18 cellular contexts compared by ENCODE assay signal in genomic region chr3:29577250-29577649, GRCh38.
A peak's percentile ranks its signal among the peaks of the same experiment; 100 is the strongest.
DNase-seq lines count a peak whose midpoint lies in the region; ATAC-seq and TF ChIP-seq lines count a peak whose summit lies in the region.
"Had no signal": no experiment of that assay in that cellular context is flagged by ENCODE, and none has a peak within 500 bp of the region (broad histone marks: within the 10 kb centered on the region; RNA-seq: fewer than 3 reads in every experiment).

No MANE protein-coding gene starts in this region.

- no peaks in the 10 kb centered on the region for H4K20me1 ChIP-seq in H9 (ENCODE audit: control insufficient read depth, insufficient read depth, insufficient read length)

- WGBS in H9 (ENCODE audit: extremely low coverage, insufficient read length, low lambda C conversion rate): no CpG with 5 or more reads among the region's 2 CpGs
- WGBS in adrenal gland, 4 donors: 83 to 93% (median 84%) methylated on average over 2 of the region's 2 CpGs; no CpG with 5 or more reads in 1 of the 4 donors
- WGBS in heart right ventricle, 2 donors: 67 to 74% methylated on average over 2 of the region's 2 CpGs
- 95% methylated on average over 2 of the region's 2 CpGs for WGBS in mesenchymal stem cell

- H2BK120ac ChIP-seq in H9 (ENCODE audit: low read depth, low read length, poor library complexity, severe bottlenecking): no peak overlapping the region
- H2BK120ac ChIP-seq in mesenchymal stem cell (ENCODE audit: low read depth, low read length): no peak overlapping the region

- H3K79me1 ChIP-seq in H9 (ENCODE audit: insufficient read depth, low read depth, low read length, poor library complexity, severe bottlenecking): no peaks in the 10 kb centered on the region
- peaks cover 25% of the 10 kb centered on the region for H3K79me1 ChIP-seq in mesenchymal stem cell (replicated peaks; ENCODE audit: low read length, poor library complexity, severe bottlenecking)

- no peaks in the 10 kb centered on the region; a peak in 1 of 5 replicates for H3K9me3 Mint-ChIP-seq in H9

- no peak overlapping the region for H2AK5ac ChIP-seq in H9 (ENCODE audit: insufficient read length, low read length)
- no peak overlapping the region for H2AK5ac ChIP-seq in mesenchymal stem cell (ENCODE audit: low read length, severe bottlenecking)

- H3K27me3 ChIP-seq in H9 (ENCODE audit: insufficient read depth, low read length) (no peaks in the 10 kb centered on the region), adrenal gland (no peaks in the 10 kb centered on the region), heart right ventricle (no peaks in the 10 kb centered on the region), mesenchymal stem cell (ENCODE audit: control insufficient read depth in 1 of 2, insufficient read depth in 1 of 2, low read length in 2 of 2) (no peaks in the 10 kb centered on the region)

- ATAC-seq in heart right ventricle (peak in 7 of 8 donors; percentile 69 to 93 (median 82)), omental fat pad (ENCODE audit: low FRiP score) (no peak)
- ATAC-seq: K562 had no signal

- no peak overlapping the region for H3T11ph ChIP-seq in H9 (ENCODE audit: low read length)

- intact Hi-C loops in adrenal gland (cut with DNase I) (no loop called here), heart right ventricle (cut with DNase I) (no loop called here), posterior cingulate gyrus (cut with DNase I) (no loop called here)

- no peak overlapping the region for H3K4ac ChIP-seq in H9 (ENCODE audit: low read depth, low read length)
- H3K4ac ChIP-seq in mesenchymal stem cell (ENCODE audit: low read depth in 1 of 2, low read length in 2 of 2): peak overlapping the region; percentile 9 to 69

- H3K23ac ChIP-seq in H9 (ENCODE audit: insufficient read length, low read depth, low read length) (no peak overlapping the region), mesenchymal stem cell (ENCODE audit: low read length in 2 of 2) (no peak overlapping the region)

- H4K5ac ChIP-seq in H9 (ENCODE audit: insufficient read length, low read depth, low read length): no peak overlapping the region

- H4K91ac ChIP-seq in H9 (ENCODE audit: insufficient read length, low read depth, low read length) (peak overlapping the region; percentile 49), mesenchymal stem cell (ENCODE audit: low read length) (peak overlapping the region; percentile 52)

- H3K23me2 ChIP-seq in H9 (ENCODE audit: insufficient read length, low read depth, low read length, poor library complexity, severe bottlenecking): no peaks in the 10 kb centered on the region

- H3K18ac ChIP-seq in H9 (ENCODE audit: insufficient read length, low read depth, low read length) (no peak overlapping the region), mesenchymal stem cell (ENCODE audit: low read depth in 1 of 2, low read length in 2 of 2) (peak overlapping the region in 1 of 2 experiments; percentile 67)

- H2BK15ac ChIP-seq in H9 (ENCODE audit: low read depth, low read length): no peak overlapping the region
- H2BK15ac ChIP-seq in mesenchymal stem cell (ENCODE audit: low read depth, poor library complexity, severe bottlenecking): no peak overlapping the region

- no peaks in the 10 kb centered on the region for H3K9me3 ChIP-seq in H9 (ENCODE audit: control insufficient read depth, low read depth, low read length)
- no peaks in the 10 kb centered on the region for H3K9me3 ChIP-seq in adrenal gland (replicated peaks in 1 of 3)
- peaks cover 0 to 5% (median 0%) of the 10 kb centered on the region in 11 donors for H3K9me3 ChIP-seq in heart right ventricle
- peaks cover 5% of the 10 kb centered on the region for H3K9me3 ChIP-seq in mesenchymal stem cell (ENCODE audit: control insufficient read depth, low read length)

- H2AFZ ChIP-seq in H9 (ENCODE audit: low read length): no peak overlapping the region
- H2AFZ ChIP-seq in mesenchymal stem cell (ENCODE audit: low read depth, low read length): no peak overlapping the region

- no peak overlapping the region for H2BK20ac ChIP-seq in H9 (ENCODE audit: low read depth, low read length, poor library complexity, severe bottlenecking)

- no peaks in the 10 kb centered on the region for H3K4me1 ChIP-seq in H9 (ENCODE audit: insufficient read depth, low read length)
- H3K4me1 ChIP-seq in adrenal gland (replicated peaks in 1 of 2): peaks cover 0 to 5% of the 10 kb centered on the region in 2 donors
- peaks cover 0 to 22% (median 11%) of the 10 kb centered on the region in 9 donors for H3K4me1 ChIP-seq in heart right ventricle
- peaks cover 7% of the 10 kb centered on the region for H3K4me1 ChIP-seq in mesenchymal stem cell (ENCODE audit: control insufficient read depth, insufficient read depth, low read depth, low read length)

- H3K27me3 Mint-ChIP-seq in H9 (ENCODE audit: low read depth): no peaks in the 10 kb centered on the region

- no peak for TF ChIP-seq CTCF in H9 (conservative IDR thresholded peaks at IDR 0.05)
- TF ChIP-seq CTCF in adrenal gland (IDR thresholded peaks at IDR 0.05): no peak
- no peak for TF ChIP-seq CTCF in heart right ventricle (IDR thresholded peaks at IDR 0.05)
- no peak for TF ChIP-seq CTCF in omental fat pad (IDR thresholded peaks at IDR 0.05)

- H3K36me3 Mint-ChIP-seq in H9 (ENCODE audit: insufficient read depth in 1 of 3, low read depth in 3 of 3): no peaks in the 10 kb centered on the region

- no peaks in the 10 kb centered on the region for H3K36me3 ChIP-seq in adrenal gland (replicated peaks in 1 of 2)
- no peaks in the 10 kb centered on the region for H3K36me3 ChIP-seq in heart right ventricle
- peaks cover 0 to 7% of the 10 kb centered on the region in 2 experiments for H3K36me3 ChIP-seq in mesenchymal stem cell (ENCODE audit: control insufficient read depth in 1 of 2, insufficient read depth in 2 of 2, low read depth in 1 of 2, low read length in 2 of 2)

- no peak overlapping the region for H2BK12ac ChIP-seq in H9 (ENCODE audit: insufficient read length, low read depth, low read length)
- H2BK12ac ChIP-seq in mesenchymal stem cell (ENCODE audit: low read length in 2 of 2): peak overlapping the region; percentile 28 to 37

- no peak overlapping the region for H3K4me3 Mint-ChIP-seq in H9

- no peak overlapping the region for H3K27ac Mint-ChIP-seq in H9

- no peak overlapping the region for H3K4me3 ChIP-seq in adrenal gland
- no peak overlapping the region for H3K4me3 ChIP-seq in heart right ventricle
- no peak overlapping the region for H3K4me3 ChIP-seq in mesenchymal stem cell (ENCODE audit: insufficient read depth in 1 of 2, low read depth in 1 of 2, low read length in 2 of 2)
- H3K4me3 ChIP-seq: K562, SK-N-MC had no signal

- H2BK5ac ChIP-seq in H9 (ENCODE audit: insufficient read length, low read length) (no peak overlapping the region), mesenchymal stem cell (ENCODE audit: low read depth, low read length, poor library complexity, severe bottlenecking) (no peak overlapping the region)

- H3K27ac ChIP-seq in H9 (ENCODE audit: insufficient read length, low read depth, low read length) (no peak overlapping the region), adrenal gland (no peak overlapping the region), heart right ventricle (peak overlapping the region in 2 of 10 donors; percentile 28 to 32), mesenchymal stem cell (ENCODE audit: low read length, poor library complexity, severe bottlenecking) (no peak overlapping the region)
- H3K27ac ChIP-seq: SK-N-MC had no signal

- H3K14ac ChIP-seq in H9 (ENCODE audit: insufficient read depth, low read length) (no peak overlapping the region), mesenchymal stem cell (ENCODE audit: low read length in 2 of 2) (no peak overlapping the region)

- H3K4me1 Mint-ChIP-seq in H9: no peaks in the 10 kb centered on the region

- H3K4me2 ChIP-seq in H9 (ENCODE audit: insufficient read depth, insufficient read length, low read length): no peak overlapping the region
- no peak overlapping the region for H3K4me2 ChIP-seq in mesenchymal stem cell (ENCODE audit: low read length, poor library complexity, severe bottlenecking)

- DNase-seq in H9 (no peak), adrenal gland (peak in 4 of 7 donors; percentile 7 to 29 (median 15)), heart right ventricle (peak; percentile 47 to 61), mesenchymal stem cell (no peak), NOMO-1 treated with dmso at 0.1 percent for 144 hours (lab: John Stamatoyannopoulos, UW; ENCODE audit: unreplicated experiment) (no peak), NCI-H524 treated with DMSO at 0.1 percent for 48 hours (lab: John Stamatoyannopoulos, UW) (no peak), omental fat pad (ENCODE audit: low spot score) (no peak), posterior cingulate gyrus (no peak)
- DNase-seq: DMS153, DND-41, Kasumi-1, NCI-H2029 treated with DMSO at 0.1 percent for 48 hours, NCI-H446 treated with DMSO at 0.1 percent for 48 hours, NCI-H526 treated with DMSO at 0.1 percent for 48 hours, RPMI8226, SHP77 treated with DMSO at 0.1 percent for 48 hours had no signal

- no peak for TF ChIP-seq POLR2A in adrenal gland (IDR thresholded peaks at IDR 0.05)

- no peak overlapping the region for H3K56ac ChIP-seq in H9 (ENCODE audit: insufficient read length, low read depth, low read length)

- H3K9ac ChIP-seq in H9 (ENCODE audit: extremely low read depth, insufficient read length, low read length) (no peak overlapping the region), mesenchymal stem cell (ENCODE audit: low read length) (no peak overlapping the region)

- H3K79me2 ChIP-seq in H9 (ENCODE audit: insufficient read depth, low read length): no peaks in the 10 kb centered on the region

- H4K8ac ChIP-seq in H9 (replicated peaks; ENCODE audit: insufficient read length, low read depth, low read length): no peak overlapping the region
- H4K8ac ChIP-seq in mesenchymal stem cell (ENCODE audit: low read length): peak overlapping the region; percentile 3

Comparison
In these comparisons a context has a peak if more than half of its experiments do, and no peak if none do; other contexts are left out.
1. DNase-seq: peak in adrenal gland (4 of 7) and heart right ventricle (2 of 2); none in H9 (single experiment), mesenchymal stem cell (single experiment), NOMO-1 treated with dmso at 0.1 percent for 144 hours (single experiment), NCI-H524 treated with DMSO at 0.1 percent for 48 hours (single experiment), omental fat pad (single experiment) and posterior cingulate gyrus (0 of 10).